ENCODE assay signal across 10 cellular contexts in genomic region chr2:224887159-224887558, GRCh38.
DNase-seq lines count a peak whose midpoint lies in the region; ATAC-seq and TF ChIP-seq lines count a peak whose summit lies in the region.
"Had no signal": no experiment of that assay in that cellular context is flagged by ENCODE, and none has a peak within 500 bp of the region (broad histone marks: within the 10 kb centered on the region; RNA-seq: fewer than 3 reads in every experiment).

No MANE protein-coding gene starts in this region.

- H3K4me3 ChIP-seq in mammary epithelial cell (replicated peaks in 1 of 3; ENCODE audit: insufficient read depth in 1 of 3, low read depth in 2 of 3, low read length in 3 of 3), result no peak overlapping the region
- H3K4me3 ChIP-seq in thoracic aorta, result no peak overlapping the region

- peak overlapping the region; percentile 92 for H3K27ac ChIP-seq in mammary epithelial cell (ENCODE audit: insufficient read depth, low read depth, low read length)
- H3K27ac ChIP-seq in thoracic aorta, result no peak overlapping the region
- H3K27ac ChIP-seq in RWPE1, result no peak overlapping the region
- H3K27ac ChIP-seq: C4-2B had no signal

- H3K36me3 Mint-ChIP-seq in activated naive CD8-positive, alpha-beta T cell, result peaks cover 33% of the 10 kb centered on the region
- H3K36me3 Mint-ChIP-seq in activated naive CD8-positive, alpha-beta T cell treated with anti-CD3 and anti-CD28 coated beads for 36 hours, result peaks cover 75% of the 10 kb centered on the region

- H3K4me1 Mint-ChIP-seq in activated naive CD8-positive, alpha-beta T cell (ENCODE audit: low read depth), result peaks cover 62% of the 10 kb centered on the region
- peaks cover 69% of the 10 kb centered on the region for H3K4me1 Mint-ChIP-seq in activated naive CD8-positive, alpha-beta T cell treated with anti-CD3 and anti-CD28 coated beads for 36 hours

- POLR2A ChIA-PET in RWPE1 (lab: Yijun Ruan, JAX; ENCODE audit: low non-redundant PET), result no interaction called here

- no TSS peak for BruUV-seq in mammary epithelial cell (replicated peaks; lab: Mats Ljungman, UMichigan)

- H3K4me1 ChIP-seq in mammary epithelial cell (ENCODE audit: insufficient read depth, low read length) (peaks cover 36% of the 10 kb centered on the region), thoracic aorta (ENCODE audit: control insufficient read depth in 1 of 2, low read depth in 2 of 2) (peaks cover 20 to 21% of the 10 kb centered on the region in 2 donors)

- H3K4me3 Mint-ChIP-seq in activated naive CD8-positive, alpha-beta T cell, result no peak overlapping the region
- no peak overlapping the region for H3K4me3 Mint-ChIP-seq in activated naive CD8-positive, alpha-beta T cell treated with anti-CD3 and anti-CD28 coated beads for 36 hours
- H3K4me3 Mint-ChIP-seq: central memory CD8-positive, alpha-beta T cell had no signal

- H3K27ac Mint-ChIP-seq in activated naive CD8-positive, alpha-beta T cell, result peak overlapping the region; percentile 86
- H3K27ac Mint-ChIP-seq in activated naive CD8-positive, alpha-beta T cell treated with anti-CD3 and anti-CD28 coated beads for 36 hours, result no peak overlapping the region

- H3K27me3 ChIP-seq in mammary epithelial cell (ENCODE audit: insufficient read depth, low read length), result no peaks in the 10 kb centered on the region
- H3K27me3 ChIP-seq in thoracic aorta (replicated peaks; ENCODE audit: insufficient read depth), result no peaks in the 10 kb centered on the region

- ATAC-seq in thoracic aorta (ENCODE audit: insufficient number of reproducible peaks, low FRiP score, low read depth), result no peak

- intact Hi-C loops in mammary epithelial cell (cut with micrococcal nuclease), result loop anchor here (10.0 kb wide), 1 partner anchor 288 kb away; no protein-coding TSS in a partner anchor

- in situ Hi-C loops in mammary epithelial cell (cut with MboI; ENCODE audit: low sequenced_read_pairs in 2 of 2), result no loop called here

- dilution Hi-C loops in mammary epithelial cell (cut with HindIII; ENCODE audit: low sequenced_read_pairs), result no loop called here

- H3K9me3 ChIP-seq in mammary epithelial cell (replicated peaks; ENCODE audit: insufficient read depth, low read length) (no peaks in the 10 kb centered on the region), thoracic aorta (no peaks in the 10 kb centered on the region)

- DNase-seq in activated naive CD8-positive, alpha-beta T cell treated with anti-CD3 and anti-CD28 coated beads for 36 hours, result no peak
- DNase-seq in M059J (ENCODE audit: low read depth), result peak; percentile 57
- DNase-seq in mammary epithelial cell, result peak; percentile 34
- DNase-seq in thoracic aorta (ENCODE audit: low spot score), result no peak
- no peak for DNase-seq in nucleus accumbens (lab: John Stamatoyannopoulos, UW)
- DNase-seq in RWPE1 (ENCODE audit: low spot score), result no peak
- no peak for DNase-seq in NCI-H128 (lab: John Stamatoyannopoulos, UW; ENCODE audit: unreplicated experiment)

- H3K79me2 ChIP-seq in mammary epithelial cell (ENCODE audit: insufficient read depth, low read length), result no peaks in the 10 kb centered on the region

- H3K4me2 ChIP-seq in mammary epithelial cell (ENCODE audit: insufficient read depth, low read depth, low read length), result no peak overlapping the region

- H3K9ac ChIP-seq in mammary epithelial cell (ENCODE audit: insufficient read depth, low read length), result no peak overlapping the region

- no peaks in the 10 kb centered on the region for H3K27me3 Mint-ChIP-seq in activated naive CD8-positive, alpha-beta T cell
- H3K27me3 Mint-ChIP-seq in activated naive CD8-positive, alpha-beta T cell treated with anti-CD3 and anti-CD28 coated beads for 36 hours, result no peaks in the 10 kb centered on the region
- H3K27me3 Mint-ChIP-seq: central memory CD8-positive, alpha-beta T cell had no signal

- TF ChIP-seq CTCF in mammary epithelial cell (conservative IDR thresholded peaks at IDR 0.05 in 1 of 2, IDR thresholded peaks at IDR 0.05 in 1 of 2; ENCODE audit: extremely low read depth in 1 of 2, insufficient read depth in 1 of 2, low read depth in 1 of 2, low read length in 2 of 2) (peak; percentile 6 to 43), thoracic aorta (IDR thresholded peaks at IDR 0.05) (peak; percentile 9), RWPE1 (conservative IDR thresholded peaks at IDR 0.05; ENCODE audit: low read depth) (no peak; the same call in 1 of the 2 replicates)

- H2AFZ ChIP-seq in mammary epithelial cell (ENCODE audit: low read depth, low read length), result no peak overlapping the region

- H3K9me3 Mint-ChIP-seq in activated naive CD8-positive, alpha-beta T cell (ENCODE audit: low read depth), result no peaks in the 10 kb centered on the region
- H3K9me3 Mint-ChIP-seq in activated naive CD8-positive, alpha-beta T cell treated with anti-CD3 and anti-CD28 coated beads for 36 hours, result peaks cover 1% of the 10 kb centered on the region
- H3K9me3 Mint-ChIP-seq: central memory CD8-positive, alpha-beta T cell had no signal

- H4K20me1 ChIP-seq in mammary epithelial cell (ENCODE audit: insufficient read depth, low read length), result no peaks in the 10 kb centered on the region

- 83% methylated on average over 1 of the region's 1 CpG for WGBS in mammary epithelial cell (ENCODE audit: low coverage, missing lambda C conversion rate)

- H3K36me3 ChIP-seq in mammary epithelial cell (ENCODE audit: insufficient read depth, low read length), result no peaks in the 10 kb centered on the region
- no peaks in the 10 kb centered on the region for H3K36me3 ChIP-seq in thoracic aorta

- CTCF ChIA-PET in mammary epithelial cell (lab: Charles Lee; ENCODE audit: low non-redundant PET), result no interaction called here
- CTCF ChIA-PET in RWPE1 (lab: Yijun Ruan, JAX), result no interaction called here

Comparison
In these comparisons a context has a peak if more than half of its experiments do, and no peak if none do; other contexts are left out.
1. DNase-seq: peak in M059J (single experiment) and mammary epithelial cell (single experiment); none in activated naive CD8-positive, alpha-beta T cell treated with anti-CD3 and anti-CD28 coated beads for 36 hours (single experiment), thoracic aorta (single experiment), nucleus accumbens (0 of 56), RWPE1 (single experiment) and NCI-H128 (single experiment).